Comparison of ENCODE assay signal across 11 cellular contexts in the genomic region with DNA sequence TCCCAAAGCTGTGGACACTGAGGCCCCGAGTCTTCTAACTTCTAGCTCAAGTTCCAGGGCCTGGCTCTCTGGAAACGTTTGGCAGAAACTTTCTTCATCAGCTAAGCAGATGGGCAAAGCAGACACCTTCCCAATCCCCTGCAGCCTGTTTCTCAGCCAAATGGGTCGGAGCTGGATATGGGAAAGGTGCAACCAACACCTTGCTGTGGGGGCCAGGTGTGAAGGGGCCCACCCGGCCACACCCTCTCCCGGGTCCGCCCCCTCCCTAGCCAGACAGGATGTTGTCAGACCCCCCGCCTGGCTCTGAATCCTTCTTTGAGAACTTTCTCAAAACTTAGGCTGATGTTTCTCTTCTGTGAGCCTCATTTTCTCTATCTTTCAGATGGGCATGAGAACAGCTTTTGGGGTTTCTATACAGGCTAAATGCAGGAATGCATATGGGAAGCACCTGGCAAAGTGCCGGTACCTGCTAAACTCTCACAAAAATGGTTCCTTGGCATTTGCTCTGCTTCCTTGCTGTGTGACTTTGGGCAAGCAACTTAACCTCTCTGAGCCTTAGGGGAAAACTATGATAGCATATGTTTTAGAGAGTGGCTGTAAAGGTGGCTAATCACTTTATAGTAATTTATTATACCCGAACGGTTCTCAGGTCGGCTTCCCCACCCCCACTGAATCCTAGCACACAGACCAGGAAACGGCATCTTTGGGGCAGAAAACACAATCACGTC. TPM values are rescaled to one million over a fixed set of nuclear protein-coding genes. Genes with fewer than 3 reads are reported as not detected.
A peak's percentile ranks its signal among the peaks of the same experiment; 100 is the strongest.
DNase-seq lines count a peak whose midpoint lies in the region; ATAC-seq and TF ChIP-seq lines count a peak whose summit lies in the region.
"Had no signal": no experiment of that assay in that cellular context is flagged by ENCODE, and none has a peak within 500 bp of the region (broad histone marks: within the 10 kb centered on the region; RNA-seq: fewer than 3 reads in every experiment).

No MANE protein-coding gene starts in this region.

- H3K4me3 ChIP-seq in BJ (ENCODE audit: low read depth, low read length) (peak overlapping the region; percentile 58), SJCRH30 (peak overlapping the region; percentile 99), foreskin fibroblast (ENCODE audit: low read depth in 1 of 2, low read length in 2 of 2) (peak overlapping the region; percentile 93 to 94), sigmoid colon (peak overlapping the region; percentile 5 to 56 (median 50))

- H3K36me3 ChIP-seq in BJ (ENCODE audit: control insufficient read depth, insufficient read depth, low read length): peaks cover 7% of the 10 kb centered on the region
- peaks cover 57% of the 10 kb centered on the region for H3K36me3 ChIP-seq in SJCRH30
- H3K36me3 ChIP-seq in sigmoid colon: no peaks in the 10 kb centered on the region

- ATAC-seq in GM19395 (IDR thresholded peaks at IDR 0.05; ENCODE audit: unreplicated experiment) (no peak), HG03571 (IDR thresholded peaks at IDR 0.05; ENCODE audit: unreplicated experiment) (no peak)

- TF ChIP-seq CTCF in BJ (IDR thresholded peaks at IDR 0.05; ENCODE audit: insufficient read depth, low read depth, low read length) (no peak), foreskin fibroblast (IDR thresholded peaks at IDR 0.05; ENCODE audit: low read depth, low read length) (no peak), sigmoid colon (IDR thresholded peaks at IDR 0.05) (no peak)

- CTCF ChIA-PET in BJ (lab: Yijun Ruan, JAX): interaction anchor here (0.6 to 16.8 kb wide), 5 partner anchors 15 to 659 kb away, joined by 3 to 590 read pairs (median 4); no protein-coding TSS in a partner anchor

- no peak for TF ChIP-seq EP300 in sigmoid colon (IDR thresholded peaks at IDR 0.05)

- DNase-seq in BJ (ENCODE audit: low read depth) (no peak), SJCRH30 (no peak), foreskin fibroblast (no peak), sigmoid colon (no peak), NCI-H2196 (lab: John Stamatoyannopoulos, UW; ENCODE audit: unreplicated experiment) (no peak), RPMI8226 (no peak)
- DNase-seq: central memory CD4-positive, alpha-beta T cell; NCI-H2171; T-helper 1 cell had no signal

- 73 to 75% methylated on average over 13 of the region's 13 CpGs for WGBS in sigmoid colon, 2 donors

- POLR2A ChIA-PET in BJ (lab: Charles Lee): interaction anchor here (1.6 kb wide), 1 partner anchor 87 kb away, joined by 4 read pairs; no protein-coding TSS in a partner anchor

- intact Hi-C loops in sigmoid colon (cut with DNase I): loop anchor here (5.0 kb wide), 1 partner anchor 183 kb away; no protein-coding TSS in a partner anchor

- no peaks in the 10 kb centered on the region for H3K9me3 ChIP-seq in SJCRH30 (replicated peaks)
- H3K9me3 ChIP-seq in sigmoid colon: no peaks in the 10 kb centered on the region

- H3K27me3 ChIP-seq in BJ (ENCODE audit: control insufficient read depth, insufficient read depth, low read length) (no peaks in the 10 kb centered on the region), SJCRH30 (no peaks in the 10 kb centered on the region), sigmoid colon (no peaks in the 10 kb centered on the region)

- H3K27ac ChIP-seq in SJCRH30: peak overlapping the region; percentile 76; the same call in 1 of the 2 replicates
- H3K27ac ChIP-seq in sigmoid colon: peak overlapping the region; percentile 66 to 83 (median 74)

- H3K4me1 ChIP-seq in SJCRH30 (peaks cover 68% of the 10 kb centered on the region), sigmoid colon (peaks cover 0 to 72% (median 67%) of the 10 kb centered on the region in 4 donors)

- TF ChIP-seq POLR2A in sigmoid colon (IDR thresholded peaks at IDR 0.05): no peak

RNA-seq across cellular contexts. Expression of gene SNAI1, which starts 1.8 kb away (rescaled TPM):
- polyA plus RNA-seq in BJ (2011; rRNA removed) (3.6 and 6.5 TPM in 2 replicates), sigmoid colon (1 to 10 TPM in 1 of 3 donors, under 1 TPM in 2; 0.60 to 2.9 (median 0.69) TPM)
- polyA minus RNA-seq in BJ (2011; rRNA and poly(A)+ RNA removed): 2.7 and 3.4 TPM in 2 replicates
- 29.7 and 30.7 TPM in 2 replicates for total RNA-seq in SJCRH30 (2014; rRNA removed; shearing (Covaris generic))
- 1 to 10 TPM; 1.1 to 2.6 (median 1.8) TPM for total RNA-seq in sigmoid colon

RNA-seq across cellular contexts. Expression of gene RNF114, which starts 48.4 kb away (rescaled TPM):
- polyA plus RNA-seq in BJ (2011; rRNA removed) (53.6 and 54.1 TPM in 2 replicates), sigmoid colon (10 to 100 TPM; 59.5 to 61.7 (median 61.0) TPM)
- polyA minus RNA-seq in BJ (2011; rRNA and poly(A)+ RNA removed): 21.4 and 38.5 TPM in 2 replicates
- total RNA-seq in SJCRH30 (2014; rRNA removed; shearing (Covaris generic)): 107 and 108 TPM in 2 replicates
- 100 to 1,000 TPM; 121 to 151 (median 136) TPM for total RNA-seq in sigmoid colon
